23 cellular contexts compared by ENCODE assay signal in genomic region chr2:188477564-188478086, GRCh38.
"Had no signal": no experiment of that assay in that cellular context is flagged by ENCODE, and none has a peak within 500 bp of the region (broad histone marks: within the 10 kb centered on the region; RNA-seq: fewer than 3 reads in every experiment).

No MANE protein-coding gene starts in this region.

- H3K4me3 ChIP-seq: esophagus muscularis mucosa, heart left ventricle, psoas muscle, suprapubic skin, tibial nerve had no signal

- H3K4me1 ChIP-seq: foreskin keratinocyte, heart left ventricle, parathyroid adenoma, psoas muscle, suprapubic skin had no signal

- ATAC-seq: heart left ventricle; left colon; naive thymus-derived CD8-positive, alpha-beta T cell; psoas muscle had no signal

- H3K9me3 ChIP-seq: esophagus muscularis mucosa, heart left ventricle, psoas muscle, suprapubic skin, tibial nerve had no signal

- H3K9ac ChIP-seq: parathyroid adenoma had no signal

- FAIRE-seq: astrocyte, kidney had no signal

- H3K27me3 ChIP-seq: esophagus muscularis mucosa, foreskin keratinocyte, heart left ventricle, suprapubic skin, tibial nerve had no signal

- DNase-seq: activated CD4-positive, alpha-beta memory T cell treated with anti-CD3 and anti-CD28 coated beads, Interleukin-2, amount 10 ng/mL, durations not matched to agents 7 days and 5 days; activated CD4-positive, alpha-beta T cell treated with anti-CD3 and anti-CD28 coated beads for 1 hour; activated CD4-positive, alpha-beta T cell treated with anti-CD3 and anti-CD28 coated beads, Interleukin-2, amount 10 ng/mL, durations not matched to agents 7 days and 5 days; activated CD8-positive, alpha-beta memory T cell treated with anti-CD3 and anti-CD28 coated beads, Interleukin-2, amount 50 U/mL, for 48 hours; activated gamma-delta T cell; activated naive CD4-positive, alpha-beta T cell treated with anti-CD3 and anti-CD28 coated beads, Interleukin-2, amount 10 ng/mL, durations not matched to agents 7 days and 5 days; activated naive CD8-positive, alpha-beta T cell treated with anti-CD3 and anti-CD28 coated beads, Interleukin-2, amount 10 ng/mL, durations not matched to agents 7 days and 5 days; activated T-cell treated with anti-CD3 and anti-CD28 coated beads, Interleukin-2, amount 50 U/mL, for 24 hours; foreskin keratinocyte; heart left ventricle; hypothalamus; immature natural killer cell; kidney; left colon; naive thymus-derived CD8-positive, alpha-beta T cell; nucleus accumbens; psoas muscle; stimulated activated naive CD4-positive, alpha-beta T cell had no signal

- H3K27ac ChIP-seq: esophagus muscularis mucosa, foreskin keratinocyte, heart left ventricle, parathyroid adenoma, psoas muscle, suprapubic skin, tibial nerve had no signal

- H2AFZ ChIP-seq: parathyroid adenoma had no signal

- H3K79me2 ChIP-seq: parathyroid adenoma had no signal

- H3K36me3 ChIP-seq: esophagus muscularis mucosa, heart left ventricle, suprapubic skin, tibial nerve had no signal
